14 cellular contexts compared by ENCODE assay signal in the genomic region with DNA sequence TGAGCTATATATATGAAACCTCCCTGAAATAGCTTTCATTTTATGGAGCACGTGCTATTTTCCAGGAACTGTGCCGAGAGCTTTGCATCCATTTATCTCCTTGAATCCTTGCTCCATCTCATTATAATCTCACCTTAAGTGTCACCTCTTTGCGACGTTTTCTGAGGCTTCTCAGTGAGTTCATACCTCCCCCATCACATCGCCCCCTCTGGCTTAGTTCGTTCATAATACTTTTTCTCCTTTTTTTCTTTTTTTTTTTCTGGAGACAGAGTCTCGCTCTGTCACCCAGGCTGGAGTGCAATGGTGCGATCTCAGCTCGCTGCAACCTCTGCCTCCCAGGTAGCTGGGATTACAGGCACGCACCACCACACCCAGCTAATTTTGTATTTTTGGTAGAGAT. TPM values are rescaled to one million over a fixed set of nuclear protein-coding genes. Genes with fewer than 3 reads are reported as not detected.
DNase-seq lines count a peak whose midpoint lies in the region; ATAC-seq, FAIRE-seq and TF ChIP-seq lines count a peak whose summit lies in the region.
"Not testable (repeated sequence)": the region's sequence is repeated elsewhere in the genome, so short reads cannot be mapped to it uniquely, and the experiment has no call there.
"Had no signal": no experiment of that assay in that cellular context is flagged by ENCODE, and none has a peak within 500 bp of the region (broad histone marks: within the 10 kb centered on the region; RNA-seq: fewer than 3 reads in every experiment).

No MANE protein-coding gene starts in this region.

- H3K4me1 ChIP-seq in A549 = peaks cover 45% of the 10 kb centered on the region
- H3K4me1 ChIP-seq in HCT116 (ENCODE audit: control insufficient read depth in 1 of 2, insufficient read depth in 2 of 2, low read length in 2 of 2) = peaks cover 27 to 41% of the 10 kb centered on the region in 2 experiments
- not testable (repeated sequence) for H3K4me1 ChIP-seq in OCI-LY1 (ENCODE audit: insufficient read depth, low read length, severe bottlenecking); prostate gland (replicated peaks)
- peaks cover 0 to 11% of the 10 kb centered on the region in 2 experiments; a peak in 1 of 4 replicates for H3K4me1 ChIP-seq in SK-N-SH (ENCODE audit: control insufficient read depth in 1 of 2, insufficient read depth in 2 of 2, low read depth in 1 of 2, low read length in 1 of 2)
- H3K4me1 ChIP-seq in vagina = peaks cover 25% of the 10 kb centered on the region

- not testable (repeated sequence) for H4K20me1 ChIP-seq in HCT116 (ENCODE audit: insufficient read depth); OCI-LY1 (ENCODE audit: insufficient read depth, low read length); SK-N-SH (ENCODE audit: insufficient read depth)

- H3K27ac ChIP-seq in A549 = peak overlapping the region; percentile 65 to 72; a peak in 2 of 6 replicates
- H3K27ac ChIP-seq in HCT116 (ENCODE audit: low read depth, low read length); OCI-LY1 (ENCODE audit: low read depth, low read length, poor library complexity, severe bottlenecking); SK-N-SH (ENCODE audit: low read depth in 2 of 2, low read length in 1 of 2): not testable (repeated sequence)
- peak overlapping the region; percentile 68 for H3K27ac ChIP-seq in epithelial cell of prostate
- peak overlapping the region; percentile 1 to 67 for H3K27ac ChIP-seq in prostate gland
- peak overlapping the region; percentile 98 for H3K27ac ChIP-seq in vagina

- not testable (repeated sequence) for H3K9me2 ChIP-seq in HCT116 (ENCODE audit: insufficient read depth); OCI-LY1 (ENCODE audit: low read depth, low read length); SK-N-SH

- not testable (repeated sequence) for H3K9me3 Mint-ChIP-seq in chondrocyte (ENCODE audit: low read depth)

- H3K4me2 ChIP-seq in A549 = peak overlapping the region; percentile 68
- not testable (repeated sequence) for H3K4me2 ChIP-seq in HCT116 (ENCODE audit: low read length); OCI-LY1 (ENCODE audit: low read length); SK-N-SH

- not testable (repeated sequence) for H3K36me3 Mint-ChIP-seq in chondrocyte (ENCODE audit: low read depth)

- POLR2A ChIA-PET in A549 (lab: Yijun Ruan, JAX); HCT116 (lab: Charles Lee); SK-N-SH (lab: Yijun Ruan, JAX): not testable (repeated sequence)

- not testable (repeated sequence) for TF ChIP-seq POLR2A in A549 (IDR thresholded peaks at IDR 0.05; ENCODE audit: low read length); HCT116 (IDR thresholded peaks at IDR 0.05; ENCODE audit: borderline replicate concordance, extremely low read depth, insufficient read depth, insufficient read length); prostate gland (IDR thresholded peaks at IDR 0.05); vagina (IDR thresholded peaks at IDR 0.05)

- FAIRE-seq in A549 (lab: Jason Lieb, UNC) = not testable (repeated sequence)

- intact Hi-C loops in HCT116 (cut with micrococcal nuclease); prostate gland (cut with DNase I); vagina (cut with DNase I): not testable (repeated sequence)

- CTCF ChIA-PET in A549 (lab: Yijun Ruan, JAX) = interaction anchor here (0.7 to 3.5 kb wide), 4 partner anchors 12 to 417 kb away, joined by 3 to 20 read pairs (median 4); no protein-coding TSS in a partner anchor
- CTCF ChIA-PET in HCT116 (lab: Charles Lee) = not testable (repeated sequence)
- CTCF ChIA-PET in SK-N-SH (lab: Yijun Ruan, JAX) = interaction anchor here (0.6 to 1.9 kb wide), 3 partner anchors 9 to 91 kb away, joined by 3 to 5 read pairs (median 4); a partner anchor contains a TSS

- not testable (repeated sequence) for H3K27me3 ChIP-seq in HCT116 (ENCODE audit: insufficient read depth, low read length); OCI-LY1 (ENCODE audit: insufficient read depth, low read length); SK-N-SH (ENCODE audit: insufficient read depth); prostate gland (replicated peaks; ENCODE audit: insufficient read depth); vagina

- H2AFZ ChIP-seq in HCT116 (ENCODE audit: low read depth, low read length, poor library complexity, severe bottlenecking); OCI-LY1 (ENCODE audit: low read length); SK-N-SH (ENCODE audit: low read depth): not testable (repeated sequence)

- 89% methylated on average over 10 of the region's 10 CpGs for WGBS in A549 (ENCODE audit: missing lambda C conversion rate)
- WGBS in SK-N-SH (ENCODE audit: low lambda C conversion rate) = 86% methylated on average over 10 of the region's 10 CpGs
- WGBS in prostate gland = 84% methylated on average over 10 of the region's 10 CpGs

- not testable (repeated sequence) for H3K36me3 ChIP-seq in HCT116 (ENCODE audit: control insufficient read depth in 1 of 2, insufficient read depth in 2 of 2, low read length in 2 of 2); OCI-LY1 (ENCODE audit: insufficient read depth, low read length); SK-N-SH (replicated peaks in 1 of 2; ENCODE audit: control insufficient read depth in 1 of 2, insufficient read depth in 2 of 2, low read length in 1 of 2); prostate gland; vagina

- peaks cover 38% of the 10 kb centered on the region for H3K4me1 Mint-ChIP-seq in chondrocyte (ENCODE audit: low read depth)

- not testable (repeated sequence) for TF ChIP-seq EP300 in A549 (IDR thresholded peaks at IDR 0.05); SK-N-SH (IDR thresholded peaks at IDR 0.05; ENCODE audit: borderline replicate concordance in 1 of 2, low read depth in 1 of 2, low read length in 1 of 2)

- RAD21 ChIA-PET in HCT116 (lab: Charles Lee; ENCODE audit: low non-redundant PET in 1 of 2, low total read pairs in 2 of 2, uncharacterized antibody in 2 of 2, unreplicated experiment in 2 of 2) = not testable (repeated sequence)

- not testable (repeated sequence) for BruUV-seq in HCT116 (replicated peaks; lab: Mats Ljungman, UMichigan)

- H3K4me3 Mint-ChIP-seq in chondrocyte (ENCODE audit: unreplicated experiment) = not testable (repeated sequence)

- not testable (repeated sequence) for H3K79me2 ChIP-seq in HCT116 (ENCODE audit: insufficient read depth, low read length); OCI-LY1 (ENCODE audit: insufficient read depth, low read length); SK-N-SH (ENCODE audit: insufficient read depth)

- not testable (repeated sequence) for ATAC-seq in A549, HCT116

- H3K27me3 Mint-ChIP-seq in chondrocyte (ENCODE audit: low read depth) = not testable (repeated sequence)

- TF ChIP-seq RAD21 in A549 (conservative IDR thresholded peaks at IDR 0.05 in 1 of 2, IDR thresholded peaks at IDR 0.05 in 1 of 2); HCT116 (IDR thresholded peaks at IDR 0.05; ENCODE audit: low read depth); SK-N-SH (IDR thresholded peaks at IDR 0.05; ENCODE audit: low read length): not testable (repeated sequence)

- TF ChIP-seq CTCF in A549 (IDR thresholded peaks at IDR 0.05); prostate gland (IDR thresholded peaks at IDR 0.05); vagina (IDR thresholded peaks at IDR 0.05): not testable (repeated sequence)
- TF ChIP-seq CTCF in HCT116 (IDR thresholded peaks at IDR 0.05 in 2 of 3, conservative IDR thresholded peaks at IDR 0.05 in 1 of 3; ENCODE audit: borderline replicate concordance in 1 of 3, insufficient read depth in 1 of 3, low read depth in 2 of 3, low read length in 2 of 3) (peak in 2 of 3 experiments; percentile 9 to 31; a peak in 1 of 6 replicates), OCI-LY1 (IDR thresholded peaks at IDR 0.05; ENCODE audit: low read length) (peak; percentile 16; the same call in 1 of the 2 replicates), SK-N-SH (IDR thresholded peaks at IDR 0.05) (peak; percentile 29), chondrocyte (IDR thresholded peaks at IDR 0.05) (peak; percentile 36)

- H3K27ac Mint-ChIP-seq in chondrocyte (ENCODE audit: unreplicated experiment) = not testable (repeated sequence)

- H3K4me3 ChIP-seq in A549; HCT116 (replicated peaks in 1 of 2; ENCODE audit: low read depth in 1 of 2, low read length in 2 of 2); OCI-LY1 (ENCODE audit: low read depth, low read length, poor library complexity, severe bottlenecking); SK-N-SH (ENCODE audit: low read depth in 2 of 2, low read length in 1 of 2); prostate gland; vagina: not testable (repeated sequence)

- H3K9me3 ChIP-seq in A549; HCT116 (ENCODE audit: control insufficient read depth in 1 of 2, insufficient read depth in 1 of 2, low read depth in 1 of 2, low read length in 2 of 2); OCI-LY1 (ENCODE audit: low read length); SK-N-SH; prostate gland; vagina: not testable (repeated sequence)

- not testable (repeated sequence) for H3F3A ChIP-seq in OCI-LY1 (ENCODE audit: insufficient read depth, low read length); SK-N-SH (replicated peaks; ENCODE audit: insufficient read depth)

- not testable (repeated sequence) for DNase-seq in A549 (ENCODE audit: low read depth in 1 of 2, low spot score in 1 of 2); HCT116 (ENCODE audit: low read depth, low spot score); SK-N-SH; chondrocyte (ENCODE audit: low spot score); epithelial cell of prostate (ENCODE audit: low read depth, low spot score); prostate gland (ENCODE audit: low spot score); vagina (ENCODE audit: extremely low spot score in 2 of 2)

- not testable (repeated sequence) for H3K9ac ChIP-seq in HCT116 (ENCODE audit: low read length); OCI-LY1 (ENCODE audit: low read length); SK-N-SH

RNA-seq across cellular contexts. Expression of a gene that starts 4.9 kb away (rescaled TPM):
- polyA plus RNA-seq in A549 (2011; rRNA removed) (19.0 and 23.0 TPM in 2 replicates), A549 (2017; fragmentation: RNase III; extraction: RNeasy Plus Mini Kit Qiagen cat#74134 plus additional on column Dnase treatment) (16.3 to 19.9 TPM (median 16.3 TPM) in 3 replicates), SK-N-SH (2012; rRNA removed) (34.9 and 36.1 TPM in 2 replicates)
- polyA plus RNA-seq in A549 (2012; cell fraction: cytosol; rRNA removed) = 29.4 and 38.9 TPM in 2 replicates
- polyA plus RNA-seq in A549 (2012; cell fraction: nucleus; rRNA removed) = 30.4 and 33.3 TPM in 2 replicates
- polyA minus RNA-seq in A549 (2011; rRNA and poly(A)+ RNA removed) = 24.7 and 43.2 TPM in 2 replicates
- total RNA-seq in HCT116 (2021; ENCODE audit: unreplicated experiment) (75.4 TPM), chondrocyte (158 to 249 TPM (median 159 TPM) in 3 replicates), prostate gland (100 to 1,000 TPM; 268 to 514 TPM), vagina (148 TPM)
- 98.1 and 129 TPM in 2 replicates for polyA plus RNA-seq in HCT116 (2012)
- polyA plus RNA-seq in SK-N-SH (2012; cell fraction: cytosol; rRNA removed) = 12.3 and 24.5 TPM in 2 replicates
- polyA plus RNA-seq in SK-N-SH (2012; cell fraction: nucleus; rRNA removed) = 18.3 and 24.7 TPM in 2 replicates
- polyA plus RNA-seq: CD14-positive monocyte had no signal

RNA-seq across cellular contexts. Expression of a gene that starts 25.4 kb away (rescaled TPM):
- polyA plus RNA-seq in A549 (2011; rRNA removed) (0.04 TPM in 1 of 2 replicates, not detected in the other), A549 (2017; fragmentation: RNase III; extraction: RNeasy Plus Mini Kit Qiagen cat#74134 plus additional on column Dnase treatment) (0.13 to 0.30 TPM (median 0.21 TPM) in 3 replicates), SK-N-SH (2012; rRNA removed) (0.05 and 0.10 TPM in 2 replicates)
- 0.09 TPM in 2 replicates for polyA plus RNA-seq in A549 (2012; cell fraction: cytosol; rRNA removed)
- polyA plus RNA-seq in A549 (2012; cell fraction: nucleus; rRNA removed) = 0.05 and 0.25 TPM in 2 replicates
- polyA minus RNA-seq in A549 (2011; rRNA and poly(A)+ RNA removed) = not detected in 2 replicates
- total RNA-seq in HCT116 (2021; ENCODE audit: unreplicated experiment) (0.57 TPM), chondrocyte (not detected in 3 replicates), prostate gland (not detected), vagina (not detected)
- polyA plus RNA-seq in HCT116 (2012) = 0.60 and 0.72 TPM in 2 replicates
- 0.08 and 0.10 TPM in 2 replicates for polyA plus RNA-seq in SK-N-SH (2012; cell fraction: cytosol; rRNA removed)
- polyA plus RNA-seq in SK-N-SH (2012; cell fraction: nucleus; rRNA removed) = 0.33 and 0.36 TPM in 2 replicates
- total RNA-seq: A673, Daoy, GM23248 had no signal
- polyA plus RNA-seq: AG04450, CD14-positive monocyte, GM23248, IgD-negative memory B cell had no signal
